In genomic region chr5:72046106-72046505, GRCh38 we compare ENCODE assay signal across 13 cellular contexts.
DNase-seq lines count a peak whose midpoint lies in the region; TF ChIP-seq lines count a peak whose summit lies in the region.
"Had no signal": no experiment of that assay in that cellular context is flagged by ENCODE, and none has a peak within 500 bp of the region (broad histone marks: within the 10 kb centered on the region; RNA-seq: fewer than 3 reads in every experiment).

No MANE protein-coding gene starts in this region.

- no peaks in the 10 kb centered on the region for H3K79me1 ChIP-seq in neuronal stem cell (ENCODE audit: low read depth, low read length)

- H3K9ac ChIP-seq in neuronal stem cell (ENCODE audit: low read depth, low read length, poor library complexity) = no peak overlapping the region
- H3K9ac ChIP-seq: BLaER1 had no signal

- H3K14ac ChIP-seq in neuronal stem cell (ENCODE audit: low read length) = no peak overlapping the region

- H4K8ac ChIP-seq in neuronal stem cell (ENCODE audit: low read depth, low read length) = no peak overlapping the region

- H2BK120ac ChIP-seq in neuronal stem cell (ENCODE audit: low read depth, low read length) = no peak overlapping the region

- peak; percentile 38 for DNase-seq in GM03348 (ENCODE audit: low spot score)
- DNase-seq in choroid plexus epithelial cell (ENCODE audit: low read depth) = peak; percentile 9
- peak; percentile 28 for DNase-seq in fibroblast of the aortic adventitia (ENCODE audit: low read depth)
- no peak for DNase-seq in D341Med (ENCODE audit: low spot score)
- no peak for DNase-seq in iPS-NIHi7 (ENCODE audit: extremely low spot score)
- DNase-seq in neuronal stem cell (ENCODE audit: low spot score) = no peak
- no peak for DNase-seq in NCI-H524 (lab: John Stamatoyannopoulos, UW)
- DNase-seq: AML-193; CD4-positive, CD25-positive, alpha-beta regulatory T cell; DMS 273 treated with DMSO at 0.1 percent for 48 hours; GOT3; H9 had no signal

- no peak overlapping the region for H3K23ac ChIP-seq in neuronal stem cell (ENCODE audit: low read depth, low read length, poor library complexity)

- no peak overlapping the region for H3K18ac ChIP-seq in neuronal stem cell (ENCODE audit: low read length)

- no peak overlapping the region for H2AFZ ChIP-seq in neuronal stem cell (ENCODE audit: low read length)

- no peak overlapping the region for H2BK12ac ChIP-seq in neuronal stem cell (ENCODE audit: low read length)

- H3K27ac ChIP-seq in neuronal stem cell (replicated peaks; ENCODE audit: low read length) = no peak overlapping the region
- H3K27ac ChIP-seq: BLaER1 had no signal

- H3K4me1 ChIP-seq in neuronal stem cell (ENCODE audit: control insufficient read depth in 2 of 2, insufficient read depth in 1 of 2, low read depth in 1 of 2, low read length in 2 of 2) = no peaks in the 10 kb centered on the region
- H3K4me1 ChIP-seq: BLaER1 had no signal

- H3K36me3 ChIP-seq in neuronal stem cell (replicated peaks in 1 of 2; ENCODE audit: control insufficient read depth in 2 of 2, insufficient read depth in 2 of 2, low read length in 2 of 2) = no peaks in the 10 kb centered on the region
- H3K36me3 ChIP-seq: BLaER1 had no signal

- H3K4me2 ChIP-seq in neuronal stem cell (ENCODE audit: insufficient read depth, low read length, poor library complexity, severe bottlenecking) = no peak overlapping the region
- H3K4me2 ChIP-seq: BLaER1 had no signal

- TF ChIP-seq CTCF in choroid plexus epithelial cell (conservative IDR thresholded peaks at IDR 0.05; ENCODE audit: low read depth, low read length) (no peak), fibroblast of the aortic adventitia (IDR thresholded peaks at IDR 0.05; ENCODE audit: insufficient read depth, low read length) (no peak)

- no peak overlapping the region for H2BK5ac ChIP-seq in neuronal stem cell (ENCODE audit: low read length)

- H3K4me3 ChIP-seq in choroid plexus epithelial cell (ENCODE audit: low read depth, low read length) = no peak overlapping the region
- H3K4me3 ChIP-seq in fibroblast of the aortic adventitia (ENCODE audit: low read depth, low read length) = no peak overlapping the region
- no peak overlapping the region for H3K4me3 ChIP-seq in neuronal stem cell (ENCODE audit: low read length in 2 of 2)
- H3K4me3 ChIP-seq: BLaER1 had no signal

- H4K91ac ChIP-seq in neuronal stem cell (ENCODE audit: low read depth, low read length, poor library complexity) = no peak overlapping the region

- no peak overlapping the region for H2BK15ac ChIP-seq in neuronal stem cell (ENCODE audit: low read length)

- H3K27me3 ChIP-seq in neuronal stem cell (ENCODE audit: control insufficient read depth in 3 of 3, insufficient read depth in 3 of 3, low read depth in 1 of 3, low read length in 3 of 3) = no peaks in the 10 kb centered on the region
- H3K27me3 ChIP-seq: BLaER1 had no signal

- WGBS in neuronal stem cell (ENCODE audit: extremely low coverage in 2 of 2, insufficient read length in 2 of 2, insufficient replicate concordance in 1 of 2), 2 donors = no CpG with 5 or more reads among the region's 1 CpG

- no peak overlapping the region for H2AK5ac ChIP-seq in neuronal stem cell (ENCODE audit: low read depth, low read length)

- no peaks in the 10 kb centered on the region for H3K9me3 ChIP-seq in neuronal stem cell (replicated peaks in 1 of 2; ENCODE audit: control insufficient read depth in 2 of 2, insufficient read depth in 1 of 2, low read depth in 1 of 2, low read length in 2 of 2)
- H3K9me3 ChIP-seq: BLaER1 had no signal

- no peak overlapping the region for H3K4ac ChIP-seq in neuronal stem cell (ENCODE audit: low read length)

Comparison
In these comparisons a context has a peak if more than half of its experiments do, and no peak if none do; other contexts are left out.
1. DNase-seq: peak in GM03348 (single experiment), choroid plexus epithelial cell (single experiment) and fibroblast of the aortic adventitia (single experiment); none in D341Med (single experiment), iPS-NIHi7 (single experiment), neuronal stem cell (single experiment) and NCI-H524 (0 of 2).